In genomic region chr14:21063479-21063878, GRCh38 we compare ENCODE assay signal across 17 cellular contexts. TPM values are rescaled to one million over a fixed set of nuclear protein-coding genes. Genes with fewer than 3 reads are reported as not detected.
DNase-seq lines count a peak whose midpoint lies in the region; ATAC-seq, FAIRE-seq and TF ChIP-seq lines count a peak whose summit lies in the region.
"Had no signal": no experiment of that assay in that cellular context is flagged by ENCODE, and none has a peak within 500 bp of the region (broad histone marks: within the 10 kb centered on the region; RNA-seq: fewer than 3 reads in every experiment).

No MANE protein-coding gene starts in this region.

- no peak for TF ChIP-seq CTCF in left ventricle myocardium inferior (IDR thresholded peaks at IDR 0.05; ENCODE audit: borderline replicate concordance)
- TF ChIP-seq CTCF in astrocyte of the cerebellum (IDR thresholded peaks at IDR 0.05; ENCODE audit: low read depth, low read length, missing control alignments), result no peak

- H3K27me3 ChIP-seq in left ventricle myocardium inferior (ENCODE audit: low read depth), result no peaks in the 10 kb centered on the region

- no peak overlapping the region for H3K27ac Mint-ChIP-seq in activated T-cell treated with anti-CD3 and anti-CD28 coated beads, Interleukin-2, amount 50 U/mL, for 72 hours
- H3K27ac Mint-ChIP-seq: activated T-cell treated with anti-CD3 and anti-CD28 coated beads, Interleukin-2, amount 50 U/mL, for 24 hours had no signal

- FAIRE-seq in urothelium cell line (lab: Jason Lieb, UNC), result no peak
- FAIRE-seq: bronchial epithelial cell had no signal

- no peak overlapping the region for H3K4me3 ChIP-seq in left ventricle myocardium inferior
- H3K4me3 ChIP-seq in astrocyte of the cerebellum (ENCODE audit: low read depth, low read length), result no peak overlapping the region
- H3K4me3 ChIP-seq: left lung, SJCRH30, stomach had no signal

- intact Hi-C loops in Right ventricle myocardium superior (cut with DNase I), result no loop called here
- intact Hi-C loops in left ventricle myocardium inferior (cut with micrococcal nuclease), result no loop called here

- DNase-seq in Right ventricle myocardium superior (no peak), left ventricle myocardium inferior (no peak), astrocyte of the cerebellum (ENCODE audit: low read depth) (peak; percentile 70), left lobe of liver (ENCODE audit: low spot score) (no peak), urothelium cell line (ENCODE audit: low spot score) (peak; percentile 72), NOMO-1 treated with dmso at 0.1 percent for 144 hours (lab: John Stamatoyannopoulos, UW; ENCODE audit: unreplicated experiment) (no peak), NCI-H510A treated with DMSO at 0.1 percent for 48 hours (lab: John Stamatoyannopoulos, UW) (no peak)
- DNase-seq in activated T-cell treated with anti-CD3 and anti-CD28 coated beads, Interleukin-2, amount 50 U/mL, for 72 hours, result no peak
- DNase-seq: 8988T; activated T-cell treated with anti-CD3 and anti-CD28 coated beads, Interleukin-2, amount 50 U/mL, for 24 hours; DMS79; left lung; NCI-H1105; NCI-H774; stomach had no signal

- H3K36me3 ChIP-seq in left ventricle myocardium inferior, result no peaks in the 10 kb centered on the region
- H3K36me3 ChIP-seq: left lung, SJCRH30, stomach had no signal

- no peaks in the 10 kb centered on the region for H3K9me3 ChIP-seq in left ventricle myocardium inferior (replicated peaks)
- H3K9me3 ChIP-seq: left lung, SJCRH30, stomach had no signal

- no peak overlapping the region for H3K27ac ChIP-seq in left ventricle myocardium inferior (replicated peaks)
- H3K27ac ChIP-seq: left lung, SJCRH30, stomach had no signal

- ATAC-seq in Right ventricle myocardium superior (ENCODE audit: poor library complexity) (peak; percentile 57), left lobe of liver (peak; percentile 12)
- no peak for ATAC-seq in activated T-cell treated with anti-CD3 and anti-CD28 coated beads, Interleukin-2, amount 50 U/mL, for 72 hours (replicated peaks in 1 of 2)
- ATAC-seq: left lung had no signal

- H3K27me3 Mint-ChIP-seq in activated T-cell treated with anti-CD3 and anti-CD28 coated beads, Interleukin-2, amount 50 U/mL, for 72 hours (ENCODE audit: low read depth), result peaks cover 66% of the 10 kb centered on the region

- H3K4me3 Mint-ChIP-seq in activated T-cell treated with anti-CD3 and anti-CD28 coated beads, Interleukin-2, amount 50 U/mL, for 72 hours, result no peak overlapping the region
- H3K4me3 Mint-ChIP-seq: activated T-cell treated with anti-CD3 and anti-CD28 coated beads, Interleukin-2, amount 50 U/mL, for 24 hours had no signal

- H3K36me3 Mint-ChIP-seq in activated T-cell treated with anti-CD3 and anti-CD28 coated beads, Interleukin-2, amount 50 U/mL, for 72 hours (ENCODE audit: insufficient read depth in 2 of 2), result no peaks in the 10 kb centered on the region

- no peaks in the 10 kb centered on the region for H3K9me3 Mint-ChIP-seq in activated T-cell treated with anti-CD3 and anti-CD28 coated beads, Interleukin-2, amount 50 U/mL, for 72 hours
- H3K9me3 Mint-ChIP-seq: activated T-cell treated with anti-CD3 and anti-CD28 coated beads, Interleukin-2, amount 50 U/mL, for 24 hours had no signal

- in situ Hi-C loops in astrocyte of the cerebellum (cut with HindIII; ENCODE audit: low sequenced_read_pairs), result loop anchor here (5.0 kb wide), 1 partner anchor 44 kb away; no protein-coding TSS in a partner anchor

- H3K4me1 Mint-ChIP-seq in activated T-cell treated with anti-CD3 and anti-CD28 coated beads, Interleukin-2, amount 50 U/mL, for 72 hours (ENCODE audit: low read depth), result peaks cover under 1% of the 10 kb centered on the region

- H3K4me1 ChIP-seq in left ventricle myocardium inferior, result peaks cover 9% of the 10 kb centered on the region
- H3K4me1 ChIP-seq: SJCRH30 had no signal

RNA-seq across cellular contexts. Expression of gene RNASE8, which starts 5.9 kb away (rescaled TPM):
- total RNA-seq in Right ventricle myocardium superior (not detected), left ventricle myocardium inferior (not detected), left lobe of liver (not detected)
- total RNA-seq in activated T-cell treated with anti-CD3 and anti-CD28 coated beads, Interleukin-2, amount 50 U/mL, for 72 hours, result not detected
- total RNA-seq: bronchial epithelial cell, left lung, SJCRH30, stomach had no signal

RNA-seq across cellular contexts. Expression of gene ARHGEF40, which starts 6.6 kb away (rescaled TPM):
- total RNA-seq in Right ventricle myocardium superior, result 21.2 TPM
- total RNA-seq in left ventricle myocardium inferior, result 21.3 TPM
- total RNA-seq in left lobe of liver, result 41.9 TPM
- total RNA-seq in activated T-cell treated with anti-CD3 and anti-CD28 coated beads, Interleukin-2, amount 50 U/mL, for 72 hours, result under 1 TPM; 0.26 to 0.37 TPM

RNA-seq across cellular contexts. Expression of gene RNASE7, which starts 21.3 kb away (rescaled TPM):
- total RNA-seq in Right ventricle myocardium superior, result not detected
- not detected for total RNA-seq in left ventricle myocardium inferior
- 0.13 TPM for total RNA-seq in left lobe of liver
- not detected for total RNA-seq in activated T-cell treated with anti-CD3 and anti-CD28 coated beads, Interleukin-2, amount 50 U/mL, for 72 hours
- total RNA-seq: left lung, SJCRH30 had no signal

RNA-seq across cellular contexts. Expression of gene RNASE13, which starts 28.9 kb away (rescaled TPM):
- total RNA-seq in Right ventricle myocardium superior, result not detected
- not detected for total RNA-seq in left ventricle myocardium inferior
- 0.10 TPM for total RNA-seq in left lobe of liver
- total RNA-seq in activated T-cell treated with anti-CD3 and anti-CD28 coated beads, Interleukin-2, amount 50 U/mL, for 72 hours, result not detected
- total RNA-seq: bronchial epithelial cell, left lung, SJCRH30 had no signal

RNA-seq across cellular contexts. Expression of gene TPPP2, which starts 33.5 kb away (rescaled TPM):
- 0.81 TPM for total RNA-seq in Right ventricle myocardium superior
- 1.6 TPM for total RNA-seq in left ventricle myocardium inferior
- 4.6 TPM for total RNA-seq in left lobe of liver
- not detected for total RNA-seq in activated T-cell treated with anti-CD3 and anti-CD28 coated beads, Interleukin-2, amount 50 U/mL, for 72 hours
- total RNA-seq: bronchial epithelial cell, left lung, SJCRH30, stomach had no signal

Comparison
In these comparisons a context has a peak if more than half of its experiments do, and no peak if none do; other contexts are left out.
1. ATAC-seq: peak in Right ventricle myocardium superior (single experiment) and left lobe of liver (single experiment); none in activated T-cell treated with anti-CD3 and anti-CD28 coated beads, Interleukin-2, amount 50 U/mL, for 72 hours (0 of 2).
2. DNase-seq: peak in astrocyte of the cerebellum (single experiment) and urothelium cell line (single experiment); none in Right ventricle myocardium superior (single experiment), left ventricle myocardium inferior (single experiment), left lobe of liver (single experiment), NOMO-1 treated with dmso at 0.1 percent for 144 hours (single experiment), NCI-H510A treated with DMSO at 0.1 percent for 48 hours (single experiment) and activated T-cell treated with anti-CD3 and anti-CD28 coated beads, Interleukin-2, amount 50 U/mL, for 72 hours (0 of 2).
3. RNA of gene ARHGEF40, which starts 6.6 kb away (total RNA-seq): 41.9 TPM in left lobe of liver (single experiment), 21.3 TPM in left ventricle myocardium inferior (single experiment) and 21.2 TPM in Right ventricle myocardium superior (single experiment); 0.26 to 0.37 TPM in activated T-cell treated with anti-CD3 and anti-CD28 coated beads, Interleukin-2, amount 50 U/mL, for 72 hours; every median in the first group is over 10 times any median in the second.